In the genomic region with DNA sequence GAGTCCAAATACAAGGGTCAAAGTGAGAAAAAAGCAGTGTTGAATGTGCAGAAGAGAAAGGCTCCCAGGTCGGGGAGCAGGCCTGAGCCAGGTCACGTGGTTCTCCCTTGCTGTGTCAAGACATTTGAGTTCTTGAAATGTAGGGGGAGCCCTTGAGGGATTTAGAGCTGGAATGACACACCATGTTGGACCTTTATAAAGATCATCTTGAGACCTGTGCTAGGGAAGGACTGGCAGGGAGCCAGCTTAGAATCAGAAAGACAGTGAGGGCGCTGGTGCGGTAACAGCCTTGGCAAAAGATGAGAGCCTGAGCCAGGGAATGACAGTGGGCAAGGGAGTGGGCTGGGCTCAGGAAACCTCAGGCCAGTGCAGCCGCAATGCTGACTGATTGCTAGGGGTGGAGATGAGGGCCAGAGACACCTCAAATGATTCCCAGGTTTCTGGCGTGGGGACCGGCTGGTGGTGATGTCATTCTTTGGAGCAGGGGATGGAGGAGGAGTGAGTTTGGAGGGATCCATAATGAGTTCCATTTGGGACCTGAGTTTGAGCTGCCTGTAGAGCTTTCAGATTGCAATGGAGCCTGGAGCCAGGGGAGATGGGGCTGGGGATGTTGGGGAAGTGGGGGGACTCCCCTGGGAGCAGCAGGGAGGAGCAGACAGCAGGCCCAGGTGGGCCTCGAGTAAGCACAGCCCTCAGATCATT, we compare ENCODE assay signal across 10 cellular contexts.
DNase-seq lines count a peak whose midpoint lies in the region; ATAC-seq and TF ChIP-seq lines count a peak whose summit lies in the region.
"Had no signal": no experiment of that assay in that cellular context is flagged by ENCODE, and none has a peak within 500 bp of the region (broad histone marks: within the 10 kb centered on the region; RNA-seq: fewer than 3 reads in every experiment).

No MANE protein-coding gene starts in this region.

- H3K9me3 Mint-ChIP-seq in Calu3 (ENCODE audit: low read depth, unreplicated experiment) = no peaks in the 10 kb centered on the region

- H3K9me3 ChIP-seq in SK-N-SH (no peaks in the 10 kb centered on the region), OCI-LY7 (ENCODE audit: low read length) (no peaks in the 10 kb centered on the region), cardiac muscle cell (ENCODE audit: low read depth) (no peaks in the 10 kb centered on the region), spleen (no peaks in the 10 kb centered on the region), stomach (no peaks in the 10 kb centered on the region)
- H3K9me3 ChIP-seq: prostate gland had no signal

- no peak overlapping the region for H3K9ac ChIP-seq in SK-N-SH

- CTCF ChIA-PET in SK-N-SH (lab: Yijun Ruan, JAX) (interaction anchor here (0.7 to 16.7 kb wide), 3 partner anchors 12 to 279 kb away, joined by 5 to 337 read pairs (median 68); no protein-coding TSS in a partner anchor), OCI-LY7 (lab: Charles Lee; ENCODE audit: unreplicated experiment) (no interaction called here), Calu3 (lab: Charles Lee) (no interaction called here)

- intact Hi-C loops in OCI-LY7 (cut with micrococcal nuclease; ENCODE audit: unreplicated experiment) (no loop called here), spleen (cut with DNase I; ENCODE audit: low total_unique reads) (no loop called here), stomach (cut with DNase I; ENCODE audit: low total_unique reads) (no loop called here), Calu3 (cut with micrococcal nuclease; ENCODE audit: unreplicated experiment) (no loop called here)

- TF ChIP-seq CTCF in SK-N-SH (IDR thresholded peaks at IDR 0.05) (peak; percentile 21; the same call in 1 of the 2 replicates), OCI-LY7 (conservative IDR thresholded peaks at IDR 0.05; ENCODE audit: low read length) (peak; percentile 49), cardiac muscle cell (IDR thresholded peaks at IDR 0.05; ENCODE audit: low read depth, low read length) (peak; percentile 6), spleen (IDR thresholded peaks at IDR 0.05 in 8 of 11, conservative IDR thresholded peaks at IDR 0.05 in 3 of 11) (no peak), stomach (IDR thresholded peaks at IDR 0.05) (no peak), Calu3 (IDR thresholded peaks at IDR 0.05; ENCODE audit: unreplicated experiment) (no peak)

- ATAC-seq in SK-N-SH treated with all-trans-retinoic acid at 6 μM for 48 hours (no peak), GM19023 (IDR thresholded peaks at IDR 0.05; ENCODE audit: unreplicated experiment) (no peak)

- H3K36me3 Mint-ChIP-seq in Calu3 (ENCODE audit: insufficient read depth, unreplicated experiment) = no peaks in the 10 kb centered on the region

- no peaks in the 10 kb centered on the region for H3K4me1 Mint-ChIP-seq in Calu3 (ENCODE audit: low read depth, unreplicated experiment)

- peaks cover 11% of the 10 kb centered on the region; the same call in 1 of the 2 replicates for H3K27me3 ChIP-seq in SK-N-SH (ENCODE audit: insufficient read depth)
- H3K27me3 ChIP-seq in cardiac muscle cell = no peaks in the 10 kb centered on the region
- peaks cover 0 to 3% (median 0%) of the 10 kb centered on the region in 7 donors for H3K27me3 ChIP-seq in spleen (replicated peaks in 1 of 7)
- H3K27me3 ChIP-seq in stomach = peaks cover 0 to 9% (median 0%) of the 10 kb centered on the region in 3 donors

- H3K4me1 ChIP-seq in SK-N-SH (ENCODE audit: control insufficient read depth in 1 of 2, insufficient read depth in 2 of 2, low read depth in 1 of 2, low read length in 1 of 2) (peaks cover 0 to 64% of the 10 kb centered on the region in 2 experiments; a peak in 2 of 4 replicates), OCI-LY7 (ENCODE audit: insufficient read depth, low read length, poor library complexity, severe bottlenecking) (no peaks in the 10 kb centered on the region), cardiac muscle cell (ENCODE audit: low read depth) (no peaks in the 10 kb centered on the region), spleen (no peaks in the 10 kb centered on the region), stomach (no peaks in the 10 kb centered on the region)
- H3K4me1 ChIP-seq: prostate gland had no signal

- H3K4me2 ChIP-seq in SK-N-SH (no peak overlapping the region), OCI-LY7 (ENCODE audit: low read length) (no peak overlapping the region)

- no peaks in the 10 kb centered on the region for H3K9me2 ChIP-seq in SK-N-SH
- H3K9me2 ChIP-seq in OCI-LY7 (ENCODE audit: insufficient read depth, low read length) = no peaks in the 10 kb centered on the region

- H3K27ac ChIP-seq in SK-N-SH (ENCODE audit: low read depth in 2 of 2, low read length in 1 of 2) (peak overlapping the region in 1 of 2 experiments; percentile 67; a peak in 1 of 4 replicates), OCI-LY7 (ENCODE audit: low read depth, low read length, poor library complexity, severe bottlenecking) (no peak overlapping the region), cardiac muscle cell (no peak overlapping the region), spleen (no peak overlapping the region), stomach (no peak overlapping the region)
- H3K27ac ChIP-seq: prostate gland, VCaP had no signal

- no peaks in the 10 kb centered on the region for H3K79me2 ChIP-seq in SK-N-SH (ENCODE audit: insufficient read depth)
- no peaks in the 10 kb centered on the region for H3K79me2 ChIP-seq in OCI-LY7 (ENCODE audit: insufficient read depth, low read depth, low read length)

- TF ChIP-seq EP300 in SK-N-SH (IDR thresholded peaks at IDR 0.05; ENCODE audit: borderline replicate concordance in 1 of 2, low read depth in 1 of 2, low read length in 1 of 2) = no peak; a peak in 1 of 4 replicates
- no peak for TF ChIP-seq EP300 in stomach (IDR thresholded peaks at IDR 0.05)

- POLR2A ChIA-PET in SK-N-SH (lab: Yijun Ruan, JAX) (no interaction called here), OCI-LY7 (lab: Charles Lee) (no interaction called here)

- no peak overlapping the region for H2AFZ ChIP-seq in SK-N-SH (ENCODE audit: low read depth)
- no peak overlapping the region for H2AFZ ChIP-seq in OCI-LY7 (ENCODE audit: low read length)

- H3K4me3 Mint-ChIP-seq in Calu3 (ENCODE audit: low read depth, unreplicated experiment) = no peak overlapping the region

- no peak overlapping the region for H3K27ac Mint-ChIP-seq in Calu3 (ENCODE audit: unreplicated experiment)

- DNase-seq in SK-N-SH (no peak), OCI-LY7 (ENCODE audit: low spot score) (peak; percentile 4), cardiac muscle cell (ENCODE audit: low read depth in 1 of 2, low spot score in 1 of 2) (no peak), spleen (peak; percentile 60), stomach (no peak), Calu3 (no peak)

- H3K36me3 ChIP-seq in SK-N-SH (replicated peaks in 1 of 2; ENCODE audit: control insufficient read depth in 1 of 2, insufficient read depth in 2 of 2, low read length in 1 of 2) (no peaks in the 10 kb centered on the region), OCI-LY7 (ENCODE audit: insufficient read depth, low read length) (no peaks in the 10 kb centered on the region), cardiac muscle cell (no peaks in the 10 kb centered on the region), spleen (no peaks in the 10 kb centered on the region), stomach (no peaks in the 10 kb centered on the region)
- H3K36me3 ChIP-seq: prostate gland had no signal

- H3F3A ChIP-seq in SK-N-SH (replicated peaks; ENCODE audit: insufficient read depth) = no peaks in the 10 kb centered on the region

- peak; percentile 21; the same call in 1 of the 2 replicates for TF ChIP-seq RAD21 in SK-N-SH (IDR thresholded peaks at IDR 0.05; ENCODE audit: low read length)

- H3K4me3 ChIP-seq in SK-N-SH (ENCODE audit: low read depth in 2 of 2, low read length in 1 of 2) (no peak overlapping the region), OCI-LY7 (ENCODE audit: low read depth, low read length, poor library complexity, severe bottlenecking) (no peak overlapping the region), cardiac muscle cell (no peak overlapping the region), spleen (no peak overlapping the region), stomach (no peak overlapping the region)
- H3K4me3 ChIP-seq: prostate gland had no signal

- H3K27me3 Mint-ChIP-seq in Calu3 (ENCODE audit: unreplicated experiment) = peaks cover 84% of the 10 kb centered on the region

- BruUV-seq in OCI-LY7 (replicated peaks; lab: Mats Ljungman, UMichigan) (no TSS peak), Calu3 (replicated peaks; lab: Mats Ljungman, UMichigan) (no TSS peak)

- no peaks in the 10 kb centered on the region for H4K20me1 ChIP-seq in SK-N-SH (ENCODE audit: insufficient read depth)
- no peaks in the 10 kb centered on the region for H4K20me1 ChIP-seq in OCI-LY7 (ENCODE audit: insufficient read depth, low read length)

- WGBS in SK-N-SH (ENCODE audit: low lambda C conversion rate) = 57% methylated on average over 7 of the region's 8 CpGs
- 75 to 83% (median 81%) methylated on average over 7 to 8 of the region's 8 CpGs for WGBS in spleen, 5 donors
- 74 to 78% (median 76%) methylated on average over 8 of the region's 8 CpGs for WGBS in stomach, 5 donors

- TF ChIP-seq POLR2A in spleen (IDR thresholded peaks at IDR 0.05) (no peak), stomach (IDR thresholded peaks at IDR 0.05) (no peak)

TF ChIP-seq in SK-N-SH, 30 proteins besides CTCF, POLR2A, EP300 and RAD21 (continues in another document):
- TF ChIP-seq EZH2phosphoT487 (IDR thresholded peaks at IDR 0.05; ENCODE audit: borderline replicate concordance, low read depth) = no peak
- TF ChIP-seq GABPA (IDR thresholded peaks at IDR 0.05; ENCODE audit: low read depth) = no peak
- no peak for TF ChIP-seq TCF12 (IDR thresholded peaks at IDR 0.05)
- TF ChIP-seq CHD2 (IDR thresholded peaks at IDR 0.05; ENCODE audit: low read length, partially characterized antibody) = no peak

TF ChIP-seq in SK-N-SH treated with all-trans-retinoic acid at 6 μM for 48 hours, 23 proteins besides CTCF, POLR2A, EP300 and RAD21:
- TF ChIP-seq ZNF70 (CRISPR knock-in tag; IDR thresholded peaks at IDR 0.05) (no peak), ZNF565 (CRISPR knock-in tag; conservative IDR thresholded peaks at IDR 0.05; ENCODE audit: low read depth) (no peak)

Comparison
In these comparisons a context has a peak if more than half of its experiments do, and no peak if none do; other contexts are left out.
1. DNase-seq: peak in OCI-LY7 (single experiment) and spleen (single experiment); none in SK-N-SH (single experiment), cardiac muscle cell (0 of 2), stomach (single experiment) and Calu3 (single experiment).
2. CTCF ChIP-seq: peak in SK-N-SH (single experiment), OCI-LY7 (single experiment) and cardiac muscle cell (single experiment); none in spleen (0 of 11), stomach (0 of 7) and Calu3 (single experiment).